ENCODE assay signal across 1 cellular context in genomic region chr10:44977287-44978212, GRCh38.
A peak's percentile ranks its signal among the peaks of the same experiment; 100 is the strongest.
TF ChIP-seq lines count a peak whose summit lies in the region.

No MANE protein-coding gene starts in this region.

TF ChIP-seq in HepG2, 621 proteins besides CTCF, POLR2A, EP300 and RAD21 (continued from another document and continues in another):
- TF ChIP-seq PAXIP1 (CRISPR knock-in tag; conservative IDR thresholded peaks at IDR 0.05) (no peak), EZH2 (conservative IDR thresholded peaks at IDR 0.05; ENCODE audit: low read depth, low read length) (no peak), FOXO1 (CRISPR knock-in tag; IDR thresholded peaks at IDR 0.05) (no peak; the same call in 1 of the 2 replicates), ZNF430 (CRISPR knock-in tag; IDR thresholded peaks at IDR 0.05) (0 out of 2 replicates have a peak, but pooled peaks have one; percentile 14), ZNF562 (CRISPR knock-in tag; IDR thresholded peaks at IDR 0.05; ENCODE audit: borderline replicate concordance) (no peak), ZSCAN25 (CRISPR knock-in tag; IDR thresholded peaks at IDR 0.05) (no peak), ZFP82 (CRISPR knock-in tag; IDR thresholded peaks at IDR 0.05; ENCODE audit: borderline replicate concordance) (peak; percentile 73; the same call in 1 of the 2 replicates), ZNF34 (CRISPR knock-in tag; IDR thresholded peaks at IDR 0.05; ENCODE audit: borderline replicate concordance) (no peak), ZNF180 (CRISPR knock-in tag; IDR thresholded peaks at IDR 0.05; ENCODE audit: borderline replicate concordance, low read depth) (no peak), HOMEZ (CRISPR knock-in tag; IDR thresholded peaks at IDR 0.05; ENCODE audit: low read depth) (no peak), KAT2B (IDR thresholded peaks at IDR 0.05; ENCODE audit: borderline replicate concordance, low read depth, low read length) (no peak), ZNF615 (CRISPR knock-in tag; IDR thresholded peaks at IDR 0.05; ENCODE audit: borderline replicate concordance) (peak; percentile 83; the same call in 1 of the 2 replicates), MAFF (IDR thresholded peaks at IDR 0.05; ENCODE audit: low read depth, low read length) (no peak), ZBTB42 (CRISPR knock-in tag; IDR thresholded peaks at IDR 0.05) (no peak), ZNF619 (CRISPR knock-in tag; IDR thresholded peaks at IDR 0.05) (no peak), POLR2AphosphoS2 (IDR thresholded peaks at IDR 0.05; ENCODE audit: low read depth, low read length) (no peak), HDAC6 (IDR thresholded peaks at IDR 0.05; ENCODE audit: low read depth, low read length) (no peak), GABPB1 (CRISPR knock-in tag; IDR thresholded peaks at IDR 0.05) (peak; percentile 67), CREBL2 (CRISPR knock-in tag; IDR thresholded peaks at IDR 0.05; ENCODE audit: borderline replicate concordance) (no peak; the same call in 1 of the 2 replicates), ZFP41 (CRISPR knock-in tag; IDR thresholded peaks at IDR 0.05; ENCODE audit: borderline replicate concordance) (0 out of 2 replicates have a peak, but pooled peaks have one; percentile 23), GMEB2 (CRISPR knock-in tag; IDR thresholded peaks at IDR 0.05; ENCODE audit: low read depth) (no peak), ZBTB46 (CRISPR knock-in tag; IDR thresholded peaks at IDR 0.05; ENCODE audit: borderline replicate concordance) (0 out of 2 replicates have a peak, but pooled peaks have one; percentile 7), ZNF143 (CRISPR knock-in tag; IDR thresholded peaks at IDR 0.05) (no peak), CEBPB (IDR thresholded peaks at IDR 0.05; ENCODE audit: borderline replicate concordance, low read depth, low read length) (no peak), ARID3A (IDR thresholded peaks at IDR 0.05; ENCODE audit: low read depth, low read length) (no peak), ZNF704 (CRISPR knock-in tag; IDR thresholded peaks at IDR 0.05; ENCODE audit: borderline replicate concordance) (no peak), MAX (IDR thresholded peaks at IDR 0.05) (0 out of 2 replicates have a peak, but pooled peaks have one; percentile 29), ZNF138 (CRISPR knock-in tag; IDR thresholded peaks at IDR 0.05; ENCODE audit: low read depth) (peak; percentile 83; the same call in 1 of the 2 replicates), ZNF530 (CRISPR knock-in tag; IDR thresholded peaks at IDR 0.05; ENCODE audit: low read depth) (no peak), ZBTB43 (CRISPR knock-in tag; conservative IDR thresholded peaks at IDR 0.05) (no peak; the same call in none of the 2 replicates), RAD51 (IDR thresholded peaks at IDR 0.05; ENCODE audit: borderline replicate concordance) (no peak), TEAD2 (CRISPR knock-in tag; IDR thresholded peaks at IDR 0.05) (0 out of 2 replicates have a peak, but pooled peaks have one; percentile 39), CENPX (CRISPR knock-in tag; IDR thresholded peaks at IDR 0.05) (no peak), CREB3 (CRISPR knock-in tag; IDR thresholded peaks at IDR 0.05) (no peak; the same call in 1 of the 2 replicates), ZC3H4 (CRISPR knock-in tag; IDR thresholded peaks at IDR 0.05; ENCODE audit: borderline replicate concordance) (0 out of 2 replicates have a peak, but pooled peaks have one; percentile 2), ARHGAP35 (CRISPR knock-in tag; IDR thresholded peaks at IDR 0.05; ENCODE audit: borderline replicate concordance) (peak; percentile 49; the same call in 1 of the 2 replicates), ZNF281 (CRISPR knock-in tag; IDR thresholded peaks at IDR 0.05; ENCODE audit: borderline replicate concordance) (no peak), ZNF441 (CRISPR knock-in tag; IDR thresholded peaks at IDR 0.05; ENCODE audit: borderline replicate concordance) (no peak), YEATS4 (CRISPR knock-in tag; IDR thresholded peaks at IDR 0.05; ENCODE audit: borderline replicate concordance) (no peak; the same call in 1 of the 2 replicates), PITX1 (CRISPR knock-in tag; IDR thresholded peaks at IDR 0.05) (no peak), STAT5B (CRISPR knock-in tag; IDR thresholded peaks at IDR 0.05) (no peak), AHR (CRISPR knock-in tag; IDR thresholded peaks at IDR 0.05) (no peak), SRSF1 (optimal IDR thresholded peaks at IDR 0.05; ENCODE audit: low read depth, low read length) (no peak), NCOR1 (IDR thresholded peaks at IDR 0.05; ENCODE audit: borderline replicate concordance, low read length) (no peak), ZNF703 (CRISPR knock-in tag; IDR thresholded peaks at IDR 0.05; ENCODE audit: borderline replicate concordance) (no peak), ATF7-NPFF (CRISPR knock-in tag; IDR thresholded peaks at IDR 0.05; ENCODE audit: low read depth) (no peak; the same call in 1 of the 2 replicates), ZNF292 (CRISPR knock-in tag; IDR thresholded peaks at IDR 0.05; ENCODE audit: borderline replicate concordance, low read depth) (no peak), ZNF790 (CRISPR knock-in tag; IDR thresholded peaks at IDR 0.05; ENCODE audit: borderline replicate concordance) (peak; percentile 1; the same call in 1 of the 2 replicates), ARNTL (CRISPR knock-in tag; IDR thresholded peaks at IDR 0.05) (no peak)
